8 cellular contexts compared by ENCODE assay signal in the genomic region with DNA sequence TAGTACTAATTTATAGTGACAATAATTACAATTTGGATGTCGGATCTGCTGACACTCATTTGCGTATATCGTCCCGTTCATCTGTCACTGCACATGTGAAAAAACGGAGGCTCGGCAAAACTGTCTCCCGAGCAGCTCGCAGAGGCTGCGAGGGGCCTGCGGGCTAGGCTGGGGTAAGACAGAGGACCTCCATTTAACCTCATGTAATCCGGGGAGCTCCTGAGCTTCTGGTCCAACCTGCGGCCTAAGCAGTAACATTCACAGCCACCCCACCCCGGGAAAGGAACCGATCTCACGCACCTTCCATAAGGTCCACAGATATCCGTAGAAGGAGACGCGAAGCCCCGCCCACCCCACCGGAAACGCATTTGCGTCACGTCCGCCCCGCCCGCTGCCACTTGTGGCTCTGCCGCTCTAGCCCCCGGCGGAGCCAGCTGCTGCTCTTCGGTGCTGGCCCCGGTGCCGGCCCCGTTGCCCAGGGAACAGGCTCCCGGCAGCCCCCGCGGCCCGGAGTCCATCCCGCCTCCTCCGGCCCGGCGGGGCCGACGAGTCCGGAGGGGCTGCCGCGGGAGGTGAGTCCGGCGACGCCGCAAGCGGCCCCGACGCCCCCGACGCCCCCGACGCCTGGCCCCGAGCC. TPM values are rescaled to one million over a fixed set of nuclear protein-coding genes. Genes with fewer than 3 reads are reported as not detected.
DNase-seq lines count a peak whose midpoint lies in the region; ATAC-seq, FAIRE-seq and TF ChIP-seq lines count a peak whose summit lies in the region.

A gene (minus strand): TSS at position 346 of the 637 bp plus-strand sequence. CDS start 39 bp downstream, at position 307.
A gene with protein sequence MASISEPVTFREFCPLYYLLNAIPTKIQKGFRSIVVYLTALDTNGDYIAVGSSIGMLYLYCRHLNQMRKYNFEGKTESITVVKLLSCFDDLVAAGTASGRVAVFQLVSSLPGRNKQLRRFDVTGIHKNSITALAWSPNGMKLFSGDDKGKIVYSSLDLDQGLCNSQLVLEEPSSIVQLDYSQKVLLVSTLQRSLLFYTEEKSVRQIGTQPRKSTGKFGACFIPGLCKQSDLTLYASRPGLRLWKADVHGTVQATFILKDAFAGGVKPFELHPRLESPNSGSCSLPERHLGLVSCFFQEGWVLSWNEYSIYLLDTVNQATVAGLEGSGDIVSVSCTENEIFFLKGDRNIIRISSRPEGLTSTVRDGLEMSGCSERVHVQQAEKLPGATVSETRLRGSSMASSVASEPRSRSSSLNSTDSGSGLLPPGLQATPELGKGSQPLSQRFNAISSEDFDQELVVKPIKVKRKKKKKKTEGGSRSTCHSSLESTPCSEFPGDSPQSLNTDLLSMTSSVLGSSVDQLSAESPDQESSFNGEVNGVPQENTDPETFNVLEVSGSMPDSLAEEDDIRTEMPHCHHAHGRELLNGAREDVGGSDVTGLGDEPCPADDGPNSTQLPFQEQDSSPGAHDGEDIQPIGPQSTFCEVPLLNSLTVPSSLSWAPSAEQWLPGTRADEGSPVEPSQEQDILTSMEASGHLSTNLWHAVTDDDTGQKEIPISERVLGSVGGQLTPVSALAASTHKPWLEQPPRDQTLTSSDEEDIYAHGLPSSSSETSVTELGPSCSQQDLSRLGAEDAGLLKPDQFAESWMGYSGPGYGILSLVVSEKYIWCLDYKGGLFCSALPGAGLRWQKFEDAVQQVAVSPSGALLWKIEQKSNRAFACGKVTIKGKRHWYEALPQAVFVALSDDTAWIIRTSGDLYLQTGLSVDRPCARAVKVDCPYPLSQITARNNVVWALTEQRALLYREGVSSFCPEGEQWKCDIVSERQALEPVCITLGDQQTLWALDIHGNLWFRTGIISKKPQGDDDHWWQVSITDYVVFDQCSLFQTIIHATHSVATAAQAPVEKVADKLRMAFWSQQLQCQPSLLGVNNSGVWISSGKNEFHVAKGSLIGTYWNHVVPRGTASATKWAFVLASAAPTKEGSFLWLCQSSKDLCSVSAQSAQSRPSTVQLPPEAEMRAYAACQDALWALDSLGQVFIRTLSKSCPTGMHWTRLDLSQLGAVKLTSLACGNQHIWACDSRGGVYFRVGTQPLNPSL (N-terminal part only) (plus strand): TSS at position 397 of the 637 bp plus-strand sequence. CDS start 13,781 bp downstream, outside the sequence.

- no peak for TF ChIP-seq CTCF in H1 (IDR thresholded peaks at IDR 0.05; ENCODE audit: control extremely low read depth in 1 of 3, insufficient read depth in 1 of 3, low read depth in 1 of 3, low read length in 3 of 3)

- H3K9me3 Mint-ChIP-seq in activated CD8-positive, alpha-beta memory T cell treated with anti-CD3 and anti-CD28 coated beads, Interleukin-2, amount 10 ng/mL, durations not matched to agents 7 days and 5 days (ENCODE audit: low read depth) = no peaks in the 10 kb centered on the region

- H3K14ac ChIP-seq in H1 (ENCODE audit: insufficient read length) = no peak within 1 kb of the TSS

- H4K20me1 ChIP-seq in H1 (replicated peaks in 1 of 2; ENCODE audit: control insufficient read depth in 1 of 2, insufficient read depth in 2 of 2, low read length in 2 of 2) = no peaks in the 10 kb centered on the region

- H2AK5ac ChIP-seq in H1 (ENCODE audit: low read depth, low read length) = no peak within 1 kb of the TSS
- H2AK5ac ChIP-seq in mesendoderm (ENCODE audit: low read length) = no peak within 1 kb of the TSS

- H3K27ac ChIP-seq in H1 (ENCODE audit: low read depth, low read length) (0 out of 2 replicates have a peak within 1 kb of the TSS, but pooled peaks have one; percentile 27), mesendoderm (ENCODE audit: low read depth, low read length) (peak within 1 kb of the TSS; percentile 37)

- no peak within 1 kb of the TSS for H3K4me3 Mint-ChIP-seq in activated CD8-positive, alpha-beta memory T cell treated with anti-CD3 and anti-CD28 coated beads, Interleukin-2, amount 10 ng/mL, durations not matched to agents 7 days and 5 days

- peak within 1 kb of the TSS; percentile 93 for H3K27ac Mint-ChIP-seq in activated CD8-positive, alpha-beta memory T cell treated with anti-CD3 and anti-CD28 coated beads, Interleukin-2, amount 10 ng/mL, durations not matched to agents 7 days and 5 days

- peak; percentile 93 for ATAC-seq in GM21381 (IDR thresholded peaks at IDR 0.05; ENCODE audit: unreplicated experiment)
- peak; percentile 90 for ATAC-seq in activated CD8-positive, alpha-beta memory T cell treated with anti-CD3 and anti-CD28 coated beads, Interleukin-2, amount 10 ng/mL, durations not matched to agents 7 days and 5 days

- H4K8ac ChIP-seq in H1 (ENCODE audit: extremely low read depth, insufficient read depth, low read length) (peak within 1 kb of the TSS; percentile 68), mesendoderm (ENCODE audit: low read depth, low read length) (no peak within 1 kb of the TSS)

- H3K56ac ChIP-seq in H1 (replicated peaks; ENCODE audit: insufficient read length, low read depth, low read length) (no peak within 1 kb of the TSS), mesendoderm (ENCODE audit: low read length) (peak within 1 kb of the TSS; percentile 89)

- WGBS in H1 (ENCODE audit: extremely low coverage in 1 of 2, insufficient coverage in 1 of 2, insufficient read length in 1 of 2, insufficient replicate concordance in 2 of 2, low coverage in 1 of 2, low lambda C conversion rate in 2 of 2, missing lambda C conversion rate in 1 of 2), 2 experiments = 3% methylated on average over 37 of the region's 58 CpGs; no CpG with 5 or more reads in 1 of the 2 experiments
- no CpG with 5 or more reads among the region's 58 CpGs for WGBS in mesendoderm (ENCODE audit: extremely low coverage, insufficient coverage, low lambda C conversion rate)

- H3K18ac ChIP-seq in H1 (ENCODE audit: extremely low read depth, low read length) = peak within 1 kb of the TSS; percentile 76
- H3K18ac ChIP-seq in mesendoderm (ENCODE audit: low read length) = peak within 1 kb of the TSS; percentile 65

- H3K9me3 ChIP-seq in H1 (ENCODE audit: insufficient read depth in 2 of 2, low read depth in 1 of 2, low read length in 1 of 2) = no peaks in the 10 kb centered on the region

- H3K9ac ChIP-seq in H1 (replicated peaks in 1 of 4; ENCODE audit: extremely low read depth in 1 of 4, low read depth in 3 of 4, low read length in 3 of 4) = peak within 1 kb of the TSS; percentile 74 to 79 (median 78)
- H3K9ac ChIP-seq in mesendoderm (ENCODE audit: low read length) = peak within 1 kb of the TSS; percentile 90

- H4K91ac ChIP-seq in H1 (replicated peaks; ENCODE audit: insufficient read length, low read length) = no peak within 1 kb of the TSS

- peaks cover 0 to 11% (median 1%) of the 10 kb centered on the region in 4 experiments; a peak in 3 of 8 replicates for H3K36me3 ChIP-seq in H1 (ENCODE audit: control insufficient read depth in 2 of 4, insufficient read depth in 4 of 4, low read length in 3 of 4)
- H3K36me3 ChIP-seq in mesendoderm (ENCODE audit: control insufficient read depth, insufficient read depth, low read length) = no peaks in the 10 kb centered on the region

- peaks cover 9% of the 10 kb centered on the region for H3K23me2 ChIP-seq in H1 (ENCODE audit: low read depth, low read length)

- FAIRE-seq in H1 (lab: Jason Lieb, UNC) = no peak

- DNase-seq in COR-L47 (lab: John Stamatoyannopoulos, UW) = peak; percentile 100
- DNase-seq in HUDEP-2 (lab: John Stamatoyannopoulos, UW; ENCODE audit: unreplicated experiment in 76 of 76) = peak; percentile 21 to 95 (median 89)
- peak; percentile 89 for DNase-seq in NOMO-1 treated with dmso at 0.1 percent for 144 hours (lab: John Stamatoyannopoulos, UW; ENCODE audit: unreplicated experiment)
- DNase-seq in activated CD8-positive, alpha-beta memory T cell treated with anti-CD3 and anti-CD28 coated beads, Interleukin-2, amount 10 ng/mL, durations not matched to agents 7 days and 5 days = peak; percentile 98
- DNase-seq in H1 (ENCODE audit: low read depth in 1 of 2, low spot score in 2 of 2) = peak; percentile 77 to 97
- peak; percentile 96 for DNase-seq in mesendoderm
- DNase-seq in stimulated activated CD8-positive, alpha-beta memory T cell treated with anti-CD3 and anti-CD28 coated beads, Interleukin-12 subunit alpha, Interleukin-12 subunit beta, amount 100 ng/mL, for 4 hours (ENCODE audit: low read depth) = peak; percentile 92

- peak within 1 kb of the TSS; percentile 80 for H2AFZ ChIP-seq in H1 (ENCODE audit: low read length)

- no peak for TF ChIP-seq RAD21 in H1 (IDR thresholded peaks at IDR 0.05 in 1 of 2, conservative IDR thresholded peaks at IDR 0.05 in 1 of 2; ENCODE audit: low read depth in 2 of 2, low read length in 2 of 2)

- peaks cover 10% of the 10 kb centered on the region for H3K79me1 ChIP-seq in H1 (ENCODE audit: low read depth, low read length)
- peaks cover 11% of the 10 kb centered on the region for H3K79me1 ChIP-seq in mesendoderm (ENCODE audit: low read length)

- no peak within 1 kb of the TSS for H2BK12ac ChIP-seq in H1 (ENCODE audit: low read depth, low read length)

- no peaks in the 10 kb centered on the region for H3K27me3 Mint-ChIP-seq in activated CD8-positive, alpha-beta memory T cell treated with anti-CD3 and anti-CD28 coated beads, Interleukin-2, amount 10 ng/mL, durations not matched to agents 7 days and 5 days

- H3K4ac ChIP-seq in H1 (replicated peaks; ENCODE audit: insufficient read length, low read depth, low read length) (no peak within 1 kb of the TSS), mesendoderm (ENCODE audit: low read depth, low read length) (peak within 1 kb of the TSS; percentile 90)

- peak; percentile 52 to 58 for TF ChIP-seq POLR2A in H1 (IDR thresholded peaks at IDR 0.05; ENCODE audit: control extremely low read depth in 1 of 2, low read depth in 2 of 2, low read length in 2 of 2)

- H2BK15ac ChIP-seq in H1 (ENCODE audit: low read length) (no peak within 1 kb of the TSS), mesendoderm (replicated peaks; ENCODE audit: low read depth) (no peak within 1 kb of the TSS)

- peaks cover 11% of the 10 kb centered on the region for H3K36me3 Mint-ChIP-seq in activated CD8-positive, alpha-beta memory T cell treated with anti-CD3 and anti-CD28 coated beads, Interleukin-2, amount 10 ng/mL, durations not matched to agents 7 days and 5 days

- CTCF ChIA-PET in activated CD8-positive, alpha-beta memory T cell treated with anti-CD3 and anti-CD28 coated beads, Interleukin-2, amount 10 ng/mL, durations not matched to agents 7 days and 5 days (lab: Charles Lee) = interaction anchor here (0.8 to 1.6 kb wide), 7 partner anchors 12 to 231 kb away, joined by 3 to 7 read pairs (median 4); a partner anchor contains a TSS
- CTCF ChIA-PET in H1 (lab: Charles Lee; ENCODE audit: partially characterized antibody) = interaction anchor here (1.1 to 1.8 kb wide), 2 partner anchors 44 to 135 kb away, joined by 4 to 7 read pairs; a partner anchor contains a TSS

- H3K4me1 ChIP-seq in H1 (replicated peaks in 1 of 4; ENCODE audit: control insufficient read depth in 3 of 4, insufficient read depth in 4 of 4, low read length in 3 of 4) = peaks cover 2 to 10% (median 4%) of the 10 kb centered on the region in 4 experiments; a peak in 4 of 7 replicates
- H3K4me1 ChIP-seq in mesendoderm (ENCODE audit: control insufficient read depth, low read depth, low read length) = peaks cover 5% of the 10 kb centered on the region

- H4K5ac ChIP-seq in H1 (ENCODE audit: insufficient read length, low read depth, low read length) (no peak within 1 kb of the TSS), mesendoderm (ENCODE audit: low read length) (no peak within 1 kb of the TSS)

- H2BK120ac ChIP-seq in H1 (replicated peaks; ENCODE audit: low read depth, low read length) (no peak within 1 kb of the TSS), mesendoderm (ENCODE audit: low read depth, low read length) (no peak within 1 kb of the TSS)

- H2BK5ac ChIP-seq in H1 (ENCODE audit: low read depth, low read length) = no peak within 1 kb of the TSS
- no peak within 1 kb of the TSS for H2BK5ac ChIP-seq in mesendoderm (ENCODE audit: low read length)

- peak within 1 kb of the TSS; percentile 68 to 94 (median 86) for H3K4me3 ChIP-seq in H1 (ENCODE audit: extremely low read depth in 1 of 4, insufficient read depth in 2 of 4, low read depth in 3 of 4, low read length in 4 of 4)
- H3K4me3 ChIP-seq in mesendoderm (ENCODE audit: low read length) = peak within 1 kb of the TSS; percentile 72

- peaks cover 29% of the 10 kb centered on the region for H3K4me1 Mint-ChIP-seq in activated CD8-positive, alpha-beta memory T cell treated with anti-CD3 and anti-CD28 coated beads, Interleukin-2, amount 10 ng/mL, durations not matched to agents 7 days and 5 days

- H3K23ac ChIP-seq in H1 (ENCODE audit: insufficient read length) = no peak within 1 kb of the TSS
- no peak within 1 kb of the TSS for H3K23ac ChIP-seq in mesendoderm (ENCODE audit: low read length)

- peak within 1 kb of the TSS; percentile 93 to 96 for H3K4me2 ChIP-seq in H1 (ENCODE audit: insufficient read depth in 1 of 2, low read depth in 2 of 2, low read length in 2 of 2)
- peak within 1 kb of the TSS; percentile 97 for H3K4me2 ChIP-seq in mesendoderm (ENCODE audit: low read length)

- H3K79me2 ChIP-seq in H1 (ENCODE audit: control insufficient read depth in 1 of 2, insufficient read depth in 2 of 2, low read length in 2 of 2) = peaks cover 0 to 24% of the 10 kb centered on the region in 2 experiments; a peak in 3 of 4 replicates
- H3K79me2 ChIP-seq in mesendoderm (ENCODE audit: control insufficient read depth, insufficient read depth, low read length) = peaks cover 2% of the 10 kb centered on the region

- POLR2A ChIA-PET in H1 (lab: Charles Lee; ENCODE audit: partially characterized antibody) = interaction anchor here (0.5 to 2.0 kb wide), 4 partner anchors 12 to 410 kb away, joined by 3 to 8 read pairs (median 4); no protein-coding TSS in a partner anchor

- TF ChIP-seq EP300 in H1 (IDR thresholded peaks at IDR 0.05; ENCODE audit: borderline replicate concordance in 1 of 2, low read depth in 2 of 2, low read length in 2 of 2) = no peak

- no peak within 1 kb of the TSS for H2BK20ac ChIP-seq in H1 (ENCODE audit: low read length)

- H3K27me3 ChIP-seq in H1 (replicated peaks in 1 of 4; ENCODE audit: control insufficient read depth in 3 of 4, extremely low read depth in 1 of 4, insufficient read depth in 3 of 4, low read length in 3 of 4) (no peaks in the 10 kb centered on the region), mesendoderm (ENCODE audit: insufficient read depth, low read length, poor library complexity) (no peaks in the 10 kb centered on the region)

RNA-seq across cellular contexts. Expression of the first gene that starts in this region (rescaled TPM):
- 10 to 100 TPM; 34.1 to 38.9 TPM for total RNA-seq in activated CD8-positive, alpha-beta memory T cell treated with anti-CD3 and anti-CD28 coated beads, Interleukin-2, amount 10 ng/mL, durations not matched to agents 7 days and 5 days
- total RNA-seq in H1 (2021; fragmentation: NEBNext Ultra II Directional; extraction: Animal tissue kit (Norgen Biotek cat#: 25700)) = 47.8 and 53.2 TPM in 2 replicates
- polyA plus RNA-seq in H1 (2011; rRNA removed) = 51.6 and 59.9 TPM in 2 replicates
- polyA plus RNA-seq in H1 (2011; cell fraction: cytosol; rRNA removed) = 51.3 TPM
- polyA plus RNA-seq in H1 (2011; cell fraction: nucleus; rRNA removed) = 31.1 TPM
- 34.7 to 41.9 TPM (median 36.2 TPM) in 4 replicates for polyA plus RNA-seq in H1 (2012, experiment 1 of 2)
- polyA plus RNA-seq in H1 (2012, experiment 2 of 2) = 40.1 TPM
- 34.2 TPM for polyA plus RNA-seq in H1 (2013, experiment 1 of 2)
- 35.7 TPM for polyA plus RNA-seq in H1 (2013, experiment 2 of 2)
- 21.3 and 34.7 TPM in 2 replicates for polyA minus RNA-seq in H1 (2011; rRNA and poly(A)+ RNA removed)
- polyA minus RNA-seq in H1 (2011; cell fraction: cytosol; rRNA and poly(A)+ RNA removed) = 15.2 TPM
- polyA minus RNA-seq in H1 (2011; cell fraction: nucleus; rRNA and poly(A)+ RNA removed) = 16.9 TPM
- polyA plus RNA-seq in mesendoderm (2013, experiment 1 of 2) = 35.2 TPM
- 34.8 TPM for polyA plus RNA-seq in mesendoderm (2013, experiment 2 of 2)

RNA-seq across cellular contexts. Expression of the second gene that starts in this region (rescaled TPM):
- 10 to 100 TPM; 10.3 to 13.1 TPM for total RNA-seq in activated CD8-positive, alpha-beta memory T cell treated with anti-CD3 and anti-CD28 coated beads, Interleukin-2, amount 10 ng/mL, durations not matched to agents 7 days and 5 days
- total RNA-seq in H1 (2021; fragmentation: NEBNext Ultra II Directional; extraction: Animal tissue kit (Norgen Biotek cat#: 25700)) = 19.4 and 23.2 TPM in 2 replicates
- 6.8 and 9.2 TPM in 2 replicates for polyA plus RNA-seq in H1 (2011; rRNA removed)
- polyA plus RNA-seq in H1 (2011; cell fraction: cytosol; rRNA removed) = 11.0 TPM
- polyA plus RNA-seq in H1 (2011; cell fraction: nucleus; rRNA removed) = 11.4 TPM
- polyA plus RNA-seq in H1 (2012, experiment 1 of 2) = 7.6 to 8.8 TPM (median 8.3 TPM) in 4 replicates
- polyA plus RNA-seq in H1 (2012, experiment 2 of 2) = 4.4 TPM
- polyA plus RNA-seq in H1 (2013, experiment 1 of 2) = 8.5 TPM
- polyA plus RNA-seq in H1 (2013, experiment 2 of 2) = 6.4 TPM
- 17.1 and 21.0 TPM in 2 replicates for polyA minus RNA-seq in H1 (2011; rRNA and poly(A)+ RNA removed)
- polyA minus RNA-seq in H1 (2011; cell fraction: cytosol; rRNA and poly(A)+ RNA removed) = 10.2 TPM
- 14.1 TPM for polyA minus RNA-seq in H1 (2011; cell fraction: nucleus; rRNA and poly(A)+ RNA removed)
- 4.2 TPM for polyA plus RNA-seq in mesendoderm (2013, experiment 1 of 2)
- polyA plus RNA-seq in mesendoderm (2013, experiment 2 of 2) = 4.9 TPM

Comparison
In these comparisons a context has a peak if more than half of its experiments do, and no peak if none do; other contexts are left out.
1. Peak in every context shown above with its lines: DNase-seq, ATAC-seq, H3K4me3 ChIP-seq and H3K27ac ChIP-seq.